In genomic region chr20:34955232-34956040, GRCh38 we compare ENCODE assay signal across 8 cellular contexts. TPM values are rescaled to one million over a fixed set of nuclear protein-coding genes. Genes with fewer than 3 reads are reported as not detected.
DNase-seq lines count a peak whose midpoint lies in the region; ATAC-seq and TF ChIP-seq lines count a peak whose summit lies in the region.

Gene GSS, minus strand, starts transcription at chr20:34955806. Its CDS starts 3,954 bp downstream, at chr20:34951852.
Gene MYH7B, plus strand, starts transcription at chr20:34955868. Its CDS starts 22,138 bp downstream, at chr20:34978006.

- H3K56ac ChIP-seq in mesendoderm (ENCODE audit: low read length), result peak within 1 kb of the TSS; percentile 89

- no peak for TF ChIP-seq CTCF in Calu3 (IDR thresholded peaks at IDR 0.05; ENCODE audit: unreplicated experiment)

- peak within 1 kb of the TSS; percentile 86 for H3K27ac Mint-ChIP-seq in Calu3 (ENCODE audit: unreplicated experiment)

- no peaks in the 10 kb centered on the region for H3K4me1 ChIP-seq in endocrine pancreas (ENCODE audit: control insufficient read depth, insufficient read depth, low read length)
- H3K4me1 ChIP-seq in mesendoderm (ENCODE audit: control insufficient read depth, low read depth, low read length), result peaks cover 2% of the 10 kb centered on the region

- H3K4me1 Mint-ChIP-seq in Calu3 (ENCODE audit: low read depth, unreplicated experiment), result peaks cover 21% of the 10 kb centered on the region

- H3K4me3 ChIP-seq in endocrine pancreas (ENCODE audit: control insufficient read depth, insufficient read depth, low read length) (peak within 1 kb of the TSS; percentile 86), mesendoderm (ENCODE audit: low read length) (peak within 1 kb of the TSS; percentile 39)

- H3K79me1 ChIP-seq in mesendoderm (ENCODE audit: low read length), result no peaks in the 10 kb centered on the region

- intact Hi-C loops in Calu3 (cut with micrococcal nuclease; ENCODE audit: unreplicated experiment), result loop anchor here (1.0 kb wide), 1 partner anchor 81 kb away; no protein-coding TSS in a partner anchor

- peak; percentile 100 for DNase-seq in Calu3
- DNase-seq in HUDEP-2 (lab: John Stamatoyannopoulos, UW; ENCODE audit: unreplicated experiment in 76 of 76), result peak; percentile 50 to 98 (median 92)
- DNase-seq in NOMO-1 treated with DMSO at 0.1 percent for 48 hours (lab: John Stamatoyannopoulos, UW; ENCODE audit: unreplicated experiment), result peak; percentile 94
- DNase-seq in activated CD8-positive, alpha-beta memory T cell treated with anti-CD3 and anti-CD28 coated beads, Interleukin-2, amount 50 U/mL, for 1 hour (ENCODE audit: extremely low read depth), result peak; percentile 83
- peak; percentile 99 for DNase-seq in mesendoderm
- DNase-seq in stimulated activated CD8-positive, alpha-beta memory T cell treated with anti-CD3 and anti-CD28 coated beads, Interleukin-12 subunit alpha, Interleukin-12 subunit beta, amount 100 ng/mL, for 4 hours (ENCODE audit: low read depth), result peak; percentile 95

- peaks cover 16% of the 10 kb centered on the region for H3K36me3 Mint-ChIP-seq in Calu3 (ENCODE audit: insufficient read depth, unreplicated experiment)

- no peak within 1 kb of the TSS for H2BK120ac ChIP-seq in mesendoderm (ENCODE audit: low read depth, low read length)

- ATAC-seq in GM21381 (IDR thresholded peaks at IDR 0.05; ENCODE audit: unreplicated experiment), result peak; percentile 82

- H2BK15ac ChIP-seq in mesendoderm (replicated peaks; ENCODE audit: low read depth), result no peak within 1 kb of the TSS

- no peaks in the 10 kb centered on the region for H3K79me2 ChIP-seq in mesendoderm (ENCODE audit: control insufficient read depth, insufficient read depth, low read length)

- peak within 1 kb of the TSS; percentile 69 for H3K4me2 ChIP-seq in mesendoderm (ENCODE audit: low read length)

- no peak within 1 kb of the TSS for H4K8ac ChIP-seq in mesendoderm (ENCODE audit: low read depth, low read length)

- BruUV-seq in Calu3 (replicated peaks; lab: Mats Ljungman, UMichigan), result TSS peak; percentile 71

- peak within 1 kb of the TSS; percentile 41 for H3K4ac ChIP-seq in mesendoderm (ENCODE audit: low read depth, low read length)

- H3K9me3 ChIP-seq in endocrine pancreas (ENCODE audit: control insufficient read depth, low read length), result no peaks in the 10 kb centered on the region

- peak within 1 kb of the TSS; percentile 46 for H2BK5ac ChIP-seq in mesendoderm (ENCODE audit: low read length)

- H3K9ac ChIP-seq in endocrine pancreas (ENCODE audit: control insufficient read depth, insufficient read depth, low read length), result peak within 1 kb of the TSS; percentile 91
- H3K9ac ChIP-seq in mesendoderm (ENCODE audit: low read length), result peak within 1 kb of the TSS; percentile 92

- no CpG with 5 or more reads among the region's 62 CpGs for WGBS in mesendoderm (ENCODE audit: extremely low coverage, insufficient coverage, low lambda C conversion rate)

- no peaks in the 10 kb centered on the region for H3K27me3 ChIP-seq in endocrine pancreas (ENCODE audit: control insufficient read depth, insufficient read depth, low read length)
- H3K27me3 ChIP-seq in mesendoderm (ENCODE audit: insufficient read depth, low read length, poor library complexity), result no peaks in the 10 kb centered on the region

- H3K18ac ChIP-seq in mesendoderm (ENCODE audit: low read length), result peak within 1 kb of the TSS; percentile 53

- no peak within 1 kb of the TSS for H2AK5ac ChIP-seq in mesendoderm (ENCODE audit: low read length)

- H3K23ac ChIP-seq in mesendoderm (ENCODE audit: low read length), result no peak within 1 kb of the TSS

- CTCF ChIA-PET in Calu3 (lab: Charles Lee), result interaction anchor here (0.5 to 4.8 kb wide), 8 partner anchors 30 to 594 kb away, joined by 3 to 107 read pairs (median 3); partner anchors contain the start of genes ACSS2 and GGT7

- H3K9me3 Mint-ChIP-seq in Calu3 (ENCODE audit: low read depth, unreplicated experiment), result no peaks in the 10 kb centered on the region

- peak within 1 kb of the TSS; percentile 67 for H3K27ac ChIP-seq in mesendoderm (ENCODE audit: low read depth, low read length)

- no peaks in the 10 kb centered on the region for H3K27me3 Mint-ChIP-seq in Calu3 (ENCODE audit: unreplicated experiment)

- H4K5ac ChIP-seq in mesendoderm (ENCODE audit: low read length), result no peak within 1 kb of the TSS

- peak within 1 kb of the TSS; percentile 95 for H3K4me3 Mint-ChIP-seq in Calu3 (ENCODE audit: low read depth, unreplicated experiment)

- H3K36me3 ChIP-seq in endocrine pancreas (ENCODE audit: control insufficient read depth, insufficient read depth, low read length) (no peaks in the 10 kb centered on the region), mesendoderm (ENCODE audit: control insufficient read depth, insufficient read depth, low read length) (no peaks in the 10 kb centered on the region)

RNA-seq across cellular contexts. Expression of gene GSS, which starts in this region (rescaled TPM):
- 110 and 116 TPM in 2 replicates for total RNA-seq in Calu3 (2022)
- 24.1 TPM for polyA plus RNA-seq in mesendoderm (2013, experiment 1 of 2)
- 24.0 TPM for polyA plus RNA-seq in mesendoderm (2013, experiment 2 of 2)

RNA-seq across cellular contexts. Expression of gene MYH7B, which starts in this region (rescaled TPM):
- total RNA-seq in Calu3 (2022), result 0.52 and 0.73 TPM in 2 replicates
- 0.10 TPM for polyA plus RNA-seq in mesendoderm (2013, experiment 1 of 2)
- polyA plus RNA-seq in mesendoderm (2013, experiment 2 of 2), result 0.17 TPM

Comparison
In these comparisons a context has a peak if more than half of its experiments do, and no peak if none do; other contexts are left out.
1. Peak in every context shown above with its lines: DNase-seq, ATAC-seq, H3K4me3 ChIP-seq and H3K27ac ChIP-seq.